In genomic region chr10:101778151-101778780, GRCh38 we compare ENCODE assay signal across 11 cellular contexts. TPM values are rescaled to one million over a fixed set of nuclear protein-coding genes. Genes with fewer than 3 reads are reported as not detected.
A peak's percentile ranks its signal among the peaks of the same experiment; 100 is the strongest.
DNase-seq lines count a peak whose midpoint lies in the region; ATAC-seq and TF ChIP-seq lines count a peak whose summit lies in the region.
"Had no signal": no experiment of that assay in that cellular context is flagged by ENCODE, and none has a peak within 500 bp of the region (broad histone marks: within the 10 kb centered on the region; RNA-seq: fewer than 3 reads in every experiment).

No MANE protein-coding gene starts in this region.

- 51 to 60% methylated on average over 12 of the region's 12 CpGs for WGBS in heart right ventricle, 2 donors

- intact Hi-C loops in heart right ventricle (cut with DNase I) (loop anchor here in 4 of 10 donors (5.0 to 10.0 kb wide), 4 partner anchors 93 to 563 kb away; no protein-coding TSS in a partner anchor), left ventricle myocardium superior (cut with micrococcal nuclease) (loop anchor here (10.0 kb wide), 1 partner anchor 173 kb away; no protein-coding TSS in a partner anchor), lower lobe of right lung (cut with DNase I) (no loop called here)
- intact Hi-C loops in activated T-helper 1 cell treated with anti-CD3 and anti-CD28 coated beads, Interleukin-12 subunit alpha, Interleukin-12 subunit beta, Interleukin-2, Interleukin-4 antibody, amounts not matched to agents 30 ng/mL and 10 ng/mL and 1 ng/mL, durations not matched to agents 14 hours and 24 hours and 36 hours (cut with micrococcal nuclease), result no loop called here

- peaks cover 19 to 69% (median 49%) of the 10 kb centered on the region in 7 donors for H3K27me3 ChIP-seq in heart right ventricle
- H3K27me3 ChIP-seq in lower lobe of right lung (ENCODE audit: low read depth), result peaks cover 56% of the 10 kb centered on the region

- H3K4me1 Mint-ChIP-seq in activated T-helper 1 cell treated with anti-CD3 and anti-CD28 coated beads, Interleukin-12 subunit alpha, Interleukin-12 subunit beta, Interleukin-2, Interleukin-4 antibody, amounts not matched to agents 30 ng/mL and 10 ng/mL and 1 ng/mL, durations not matched to agents 14 hours and 24 hours and 36 hours (ENCODE audit: low read depth), result peaks cover 42% of the 10 kb centered on the region
- peaks cover 40% of the 10 kb centered on the region for H3K4me1 Mint-ChIP-seq in type B pancreatic cell (ENCODE audit: unreplicated experiment)

- no peak for ATAC-seq in heart right ventricle
- no peak for ATAC-seq in left ventricle myocardium superior
- ATAC-seq in lower lobe of right lung, result no peak

- DNase-seq in heart right ventricle, result no peak
- DNase-seq in left ventricle myocardium superior, result no peak
- no peak for DNase-seq in activated T-helper 1 cell treated with anti-CD3 and anti-CD28 coated beads, Interleukin-12 subunit alpha, Interleukin-12 subunit beta, Interleukin-2, Interleukin-4 antibody, amounts not matched to agents 30 ng/mL and 10 ng/mL and 1 ng/mL, durations not matched to agents 14 hours and 24 hours and 36 hours (ENCODE audit: low spot score)
- no peak for DNase-seq in lower lobe of right lung
- no peak for DNase-seq in type B pancreatic cell (ENCODE audit: extremely low spot score, unreplicated experiment)
- DNase-seq in middle frontal gyrus (ENCODE audit: extremely low spot score, low spot score), result no peak
- DNase-seq in occipital lobe (lab: John Stamatoyannopoulos, UW), result no peak
- no peak for DNase-seq in D341Med (ENCODE audit: low spot score)
- DNase-seq: AML-193, NCI-H1092 treated with DMSO at 0.1 percent for 48 hours had no signal

- H3K27ac Mint-ChIP-seq in activated T-helper 1 cell treated with anti-CD3 and anti-CD28 coated beads, Interleukin-12 subunit alpha, Interleukin-12 subunit beta, Interleukin-2, Interleukin-4 antibody, amounts not matched to agents 30 ng/mL and 10 ng/mL and 1 ng/mL, durations not matched to agents 14 hours and 24 hours and 36 hours, result no peak overlapping the region
- H3K27ac Mint-ChIP-seq in type B pancreatic cell, result no peak overlapping the region

- H3K4me3 ChIP-seq in heart right ventricle (peak overlapping the region in 7 of 10 donors; percentile 23 to 58 (median 49)), lower lobe of right lung (peak overlapping the region; percentile 56)

- peak overlapping the region; percentile 60 for H3K4me3 Mint-ChIP-seq in activated T-helper 1 cell treated with anti-CD3 and anti-CD28 coated beads, Interleukin-12 subunit alpha, Interleukin-12 subunit beta, Interleukin-2, Interleukin-4 antibody, amounts not matched to agents 30 ng/mL and 10 ng/mL and 1 ng/mL, durations not matched to agents 14 hours and 24 hours and 36 hours
- peak overlapping the region; percentile 89 for H3K4me3 Mint-ChIP-seq in type B pancreatic cell

- H3K4me1 ChIP-seq in heart right ventricle, result peaks cover 19 to 63% (median 40%) of the 10 kb centered on the region in 9 donors
- peaks cover 65% of the 10 kb centered on the region for H3K4me1 ChIP-seq in lower lobe of right lung

- H3K36me3 ChIP-seq in heart right ventricle (no peaks in the 10 kb centered on the region), lower lobe of right lung (no peaks in the 10 kb centered on the region)

- no peaks in the 10 kb centered on the region for H3K9me3 ChIP-seq in heart right ventricle
- no peaks in the 10 kb centered on the region for H3K9me3 ChIP-seq in lower lobe of right lung

- TF ChIP-seq CTCF in heart right ventricle (IDR thresholded peaks at IDR 0.05) (no peak), lower lobe of right lung (IDR thresholded peaks at IDR 0.05) (no peak), type B pancreatic cell (conservative IDR thresholded peaks at IDR 0.05) (no peak)

- no peak overlapping the region for H3K27ac ChIP-seq in heart right ventricle
- no peak overlapping the region for H3K27ac ChIP-seq in lower lobe of right lung

- peaks cover 38% of the 10 kb centered on the region for H3K27me3 Mint-ChIP-seq in activated T-helper 1 cell treated with anti-CD3 and anti-CD28 coated beads, Interleukin-12 subunit alpha, Interleukin-12 subunit beta, Interleukin-2, Interleukin-4 antibody, amounts not matched to agents 30 ng/mL and 10 ng/mL and 1 ng/mL, durations not matched to agents 14 hours and 24 hours and 36 hours (ENCODE audit: insufficient read depth)
- peaks cover 62% of the 10 kb centered on the region for H3K27me3 Mint-ChIP-seq in type B pancreatic cell

- peaks cover 27% of the 10 kb centered on the region for H3K36me3 Mint-ChIP-seq in activated T-helper 1 cell treated with anti-CD3 and anti-CD28 coated beads, Interleukin-12 subunit alpha, Interleukin-12 subunit beta, Interleukin-2, Interleukin-4 antibody, amounts not matched to agents 30 ng/mL and 10 ng/mL and 1 ng/mL, durations not matched to agents 14 hours and 24 hours and 36 hours (ENCODE audit: low read depth)
- peaks cover 12% of the 10 kb centered on the region for H3K36me3 Mint-ChIP-seq in type B pancreatic cell

- no peaks in the 10 kb centered on the region for H3K9me3 Mint-ChIP-seq in activated T-helper 1 cell treated with anti-CD3 and anti-CD28 coated beads, Interleukin-12 subunit alpha, Interleukin-12 subunit beta, Interleukin-2, Interleukin-4 antibody, amounts not matched to agents 30 ng/mL and 10 ng/mL and 1 ng/mL, durations not matched to agents 14 hours and 24 hours and 36 hours
- H3K9me3 Mint-ChIP-seq in type B pancreatic cell, result no peaks in the 10 kb centered on the region

RNA-seq across cellular contexts. Expression of gene FGF8, which starts 2.4 kb away (rescaled TPM):
- under 1 TPM in 1 of 10 donors, not detected in 9; 0.20 TPM for total RNA-seq in heart right ventricle
- not detected for polyA plus RNA-seq in heart right ventricle
- not detected for total RNA-seq in left ventricle myocardium superior
- total RNA-seq in activated T-helper 1 cell treated with anti-CD3 and anti-CD28 coated beads, Interleukin-12 subunit alpha, Interleukin-12 subunit beta, Interleukin-2, Interleukin-4 antibody, amounts not matched to agents 30 ng/mL and 10 ng/mL and 1 ng/mL, durations not matched to agents 14 hours and 24 hours and 36 hours, result not detected in 2 replicates
- not detected for total RNA-seq in lower lobe of right lung
- total RNA-seq in type B pancreatic cell (ENCODE audit: low replicate concordance), result 3.8 TPM in 1 of 2 replicates, not detected in the other
- not detected for total RNA-seq in occipital lobe
- total RNA-seq: lower leg skin had no signal

RNA-seq across cellular contexts. Expression of gene NPM3, which starts 5.0 kb away (rescaled TPM):
- total RNA-seq in heart right ventricle (10 to 100 TPM in 2 of 10 donors, 1 to 10 TPM in 8; 4.9 to 12.1 (median 7.0) TPM), left ventricle myocardium superior (8.4 TPM), lower lobe of right lung (17.4 TPM), type B pancreatic cell (ENCODE audit: low replicate concordance) (47.2 and 63.6 TPM in 2 replicates), occipital lobe (35.2 TPM)
- polyA plus RNA-seq in heart right ventricle, result 10 to 100 TPM in 1 of 2 donors, 1 to 10 TPM in 1; 5.2 to 23.3 TPM
- total RNA-seq in activated T-helper 1 cell treated with anti-CD3 and anti-CD28 coated beads, Interleukin-12 subunit alpha, Interleukin-12 subunit beta, Interleukin-2, Interleukin-4 antibody, amounts not matched to agents 30 ng/mL and 10 ng/mL and 1 ng/mL, durations not matched to agents 14 hours and 24 hours and 36 hours, result 149 and 151 TPM in 2 replicates

RNA-seq across cellular contexts. Expression of gene OGA, which starts 40.0 kb away (rescaled TPM):
- total RNA-seq in heart right ventricle (100 to 1,000 TPM in 7 of 10 donors, 10 to 100 TPM in 3; 65.6 to 146 (median 119) TPM), left ventricle myocardium superior (79.8 TPM), lower lobe of right lung (113 TPM), type B pancreatic cell (ENCODE audit: low replicate concordance) (99.5 and 99.6 TPM in 2 replicates), occipital lobe (349 TPM)
- polyA plus RNA-seq in heart right ventricle, result 10 to 100 TPM; 28.7 to 74.3 TPM
- total RNA-seq in activated T-helper 1 cell treated with anti-CD3 and anti-CD28 coated beads, Interleukin-12 subunit alpha, Interleukin-12 subunit beta, Interleukin-2, Interleukin-4 antibody, amounts not matched to agents 30 ng/mL and 10 ng/mL and 1 ng/mL, durations not matched to agents 14 hours and 24 hours and 36 hours, result 113 and 117 TPM in 2 replicates
